16 cellular contexts compared by ENCODE assay signal in the genomic region with DNA sequence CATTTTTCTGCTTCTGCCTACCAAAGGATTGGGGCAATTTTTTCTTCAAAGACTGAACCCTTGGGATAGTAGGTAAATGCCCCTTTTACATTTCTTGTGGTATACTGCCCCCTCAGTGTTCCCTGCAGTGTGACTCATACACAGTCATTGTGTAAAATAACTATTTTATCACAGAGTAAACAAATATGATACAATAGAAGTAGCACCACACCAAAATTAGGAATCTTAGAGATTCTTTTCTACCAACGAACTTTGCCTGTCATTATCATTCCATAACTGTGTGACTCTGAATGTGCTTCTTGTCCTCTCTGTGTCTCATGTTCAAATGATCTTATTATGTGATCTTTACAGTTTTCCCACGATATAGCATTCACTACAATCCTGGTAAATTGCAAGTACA.
DNase-seq lines count a peak whose midpoint lies in the region; ATAC-seq and TF ChIP-seq lines count a peak whose summit lies in the region.
"Had no signal": no experiment of that assay in that cellular context is flagged by ENCODE, and none has a peak within 500 bp of the region (broad histone marks: within the 10 kb centered on the region; RNA-seq: fewer than 3 reads in every experiment).

No MANE protein-coding gene starts in this region.

- TF ChIP-seq CTCF in astrocyte of the spinal cord (IDR thresholded peaks at IDR 0.05; ENCODE audit: low read depth, low read length): no peak

- no peak overlapping the region for H3K4me3 ChIP-seq in astrocyte of the spinal cord (ENCODE audit: low read depth, low read length)
- H3K4me3 ChIP-seq: A549, HAP-1 had no signal

- in situ Hi-C loops in astrocyte of the spinal cord (cut with HindIII; ENCODE audit: low sequenced_read_pairs): no loop called here

- peak; percentile 4 for DNase-seq in DMS53 (lab: John Stamatoyannopoulos, UW)
- DNase-seq in DMS53 treated with DMSO at 0.1 percent for 48 hours (lab: John Stamatoyannopoulos, UW; ENCODE audit: unreplicated experiment): no peak
- DNase-seq in T1000 (lab: John Stamatoyannopoulos, UW): peak; percentile 0
- peak; percentile 15 for DNase-seq in astrocyte of the spinal cord (ENCODE audit: low read depth, low spot score)
- DNase-seq in UCSD-AML1 (lab: John Stamatoyannopoulos, UW; ENCODE audit: unreplicated experiment): no peak
- no peak for DNase-seq in activated CD4-positive, CD25-positive, alpha-beta regulatory T cell (lab: John Stamatoyannopoulos, UW)
- DNase-seq: AML-193; Caco-2; CD4-positive, alpha-beta T cell; DMS79 treated with DMSO at 0.1 percent for 48 hours; GF-D8; KBM-7 had no signal

- ATAC-seq in GM18907 (IDR thresholded peaks at IDR 0.05; ENCODE audit: unreplicated experiment): no peak
- ATAC-seq: A549, HepG2 had no signal

Comparison
In these comparisons a context has a peak if more than half of its experiments do, and no peak if none do; other contexts are left out.
1. DNase-seq: peak in DMS53 (single experiment), T1000 (single experiment) and astrocyte of the spinal cord (single experiment); none in DMS53 treated with DMSO at 0.1 percent for 48 hours (single experiment), UCSD-AML1 (single experiment) and activated CD4-positive, CD25-positive, alpha-beta regulatory T cell (0 of 4).